ENCODE assay signal across 21 cellular contexts in the genomic region with DNA sequence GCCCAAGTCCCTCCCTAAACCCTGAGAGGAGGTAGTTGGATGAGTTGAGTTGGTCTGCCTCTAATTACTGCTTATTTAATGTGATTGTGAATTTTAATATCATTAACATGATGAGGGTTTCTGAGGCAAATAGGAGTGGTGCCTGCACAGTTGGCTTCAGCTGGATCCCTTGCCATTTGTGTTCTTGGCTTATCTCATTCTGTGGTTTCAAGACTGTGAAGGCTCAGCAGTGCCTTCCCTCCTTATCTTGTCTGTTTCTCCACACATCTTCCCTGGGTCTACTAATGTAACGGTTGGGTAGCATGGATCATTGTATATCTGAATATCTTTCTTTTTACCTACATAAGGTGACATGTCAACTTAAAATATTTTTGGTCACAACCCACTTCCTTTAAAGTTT. TPM values are rescaled to one million over a fixed set of nuclear protein-coding genes. Genes with fewer than 3 reads are reported as not detected.
"Had no signal": no experiment of that assay in that cellular context is flagged by ENCODE, and none has a peak within 500 bp of the region (broad histone marks: within the 10 kb centered on the region; RNA-seq: fewer than 3 reads in every experiment).

No MANE protein-coding gene starts in this region.

- H3K27ac ChIP-seq: epithelial cell of prostate, esophagus squamous epithelium, gastroesophageal sphincter, left lung, lower lobe of right lung, pancreas had no signal

- DNase-seq: effector memory CD8-positive, alpha-beta T cell; esophagus squamous epithelium; foreskin fibroblast; glutamatergic neuron; immature natural killer cell; left lung; lower lobe of right lung; midbrain; naive B cell; occipital lobe; pancreas; right cardiac atrium; small intestine; stimulated activated CD4-positive, alpha-beta T cell treated with anti-CD3 and anti-CD28 coated beads, Interleukin-12 subunit alpha, Interleukin-12 subunit beta, amount 100 ng/mL, for 4 hours; stimulated activated CD4-positive, alpha-beta T cell treated with anti-CD3 and anti-CD28 coated beads, Interleukin-2, amount 100 ng/mL, for 48 hours; stimulated activated naive CD4-positive, alpha-beta T cell treated with Interleukin-2 at 50 U/mL for 16 hours; trophoblast cell had no signal

- H3K4me3 ChIP-seq: esophagus squamous epithelium, gastroesophageal sphincter, left lung, lower lobe of right lung, pancreas had no signal

- H3K36me3 ChIP-seq: esophagus squamous epithelium, gastroesophageal sphincter, left lung, lower lobe of right lung, pancreas had no signal

- H3K4me1 ChIP-seq: pancreas had no signal

RNA-seq across cellular contexts. Expression of gene SLC10A4, which starts 1.6 kb away (rescaled TPM):
- polyA plus RNA-seq: immature natural killer cell had no signal

RNA-seq across cellular contexts. Expression of gene ZAR1, which starts 8.5 kb away (rescaled TPM):
- polyA plus RNA-seq: immature natural killer cell, keratinocyte, pancreas, right cardiac atrium, small intestine, urinary bladder had no signal
